Comparison of ENCODE assay signal across 18 cellular contexts in genomic region chr19:19937403-19937802, GRCh38. TPM values are rescaled to one million over a fixed set of nuclear protein-coding genes. Genes with fewer than 3 reads are reported as not detected.
A peak's percentile ranks its signal among the peaks of the same experiment; 100 is the strongest.
DNase-seq lines count a peak whose midpoint lies in the region; ATAC-seq and TF ChIP-seq lines count a peak whose summit lies in the region.
"Had no signal": no experiment of that assay in that cellular context is flagged by ENCODE, and none has a peak within 500 bp of the region (broad histone marks: within the 10 kb centered on the region; RNA-seq: fewer than 3 reads in every experiment).

No MANE protein-coding gene starts in this region.

- H3K27ac Mint-ChIP-seq in activated B cell treated with CpG ODN at 0.5 μM for 24 hours = peak overlapping the region; percentile 46
- no peak overlapping the region for H3K27ac Mint-ChIP-seq in memory B cell
- H3K27ac Mint-ChIP-seq in progenitor cell of endocrine pancreas = no peak overlapping the region
- H3K27ac Mint-ChIP-seq: CD4-positive, CD25-positive, alpha-beta regulatory T cell; CD8-positive, alpha-beta T cell; HFFc6 had no signal

- H3K36me3 ChIP-seq in Karpas-422 (ENCODE audit: insufficient read depth, low read length) = peaks cover 24% of the 10 kb centered on the region
- H3K36me3 ChIP-seq in thyroid gland = peaks cover 8 to 12% of the 10 kb centered on the region in 2 donors
- H3K36me3 ChIP-seq: HAP-1 had no signal

- H3K4me2 ChIP-seq in Karpas-422 (ENCODE audit: low read depth, low read length, poor library complexity, severe bottlenecking) = no peak overlapping the region
- H3K4me2 ChIP-seq: BLaER1 had no signal

- peaks cover 23% of the 10 kb centered on the region for H3K9me3 Mint-ChIP-seq in activated B cell treated with CpG ODN at 0.5 μM for 24 hours
- peaks cover 12% of the 10 kb centered on the region for H3K9me3 Mint-ChIP-seq in memory B cell
- peaks cover 31% of the 10 kb centered on the region for H3K9me3 Mint-ChIP-seq in progenitor cell of endocrine pancreas (ENCODE audit: low read depth)

- TF ChIP-seq POLR2A in thyroid gland (IDR thresholded peaks at IDR 0.05) = no peak

- H3K9ac ChIP-seq in Karpas-422 (ENCODE audit: low read length) = no peak overlapping the region
- H3K9ac ChIP-seq: BLaER1 had no signal

- H3K9me3 ChIP-seq in Karpas-422 (ENCODE audit: low read length) (peaks cover 49% of the 10 kb centered on the region), thyroid gland (no peaks in the 10 kb centered on the region)
- H3K9me3 ChIP-seq: HAP-1 had no signal

- H2AFZ ChIP-seq in Karpas-422 (ENCODE audit: low read length) = no peak overlapping the region

- H3K27me3 Mint-ChIP-seq in activated B cell treated with CpG ODN at 0.5 μM for 24 hours (no peaks in the 10 kb centered on the region), memory B cell (no peaks in the 10 kb centered on the region), progenitor cell of endocrine pancreas (no peaks in the 10 kb centered on the region)
- H3K27me3 Mint-ChIP-seq: CD4-positive, CD25-positive, alpha-beta regulatory T cell had no signal

- H3K4me3 Mint-ChIP-seq in activated B cell treated with CpG ODN at 0.5 μM for 24 hours (peak overlapping the region; percentile 11), memory B cell (peak overlapping the region; percentile 24), progenitor cell of endocrine pancreas (ENCODE audit: low read depth) (no peak overlapping the region)
- H3K4me3 Mint-ChIP-seq: CD4-positive, CD25-positive, alpha-beta regulatory T cell; CD8-positive, alpha-beta T cell; HFFc6 had no signal

- H4K20me1 ChIP-seq in Karpas-422 (ENCODE audit: insufficient read depth, low read depth, low read length) = no peaks in the 10 kb centered on the region
- H4K20me1 ChIP-seq: BLaER1 had no signal

- TF ChIP-seq CTCF in activated B cell treated with CpG ODN at 0.5 μM for 24 hours (IDR thresholded peaks at IDR 0.05) (no peak), thyroid gland (IDR thresholded peaks at IDR 0.05) (no peak), progenitor cell of endocrine pancreas (IDR thresholded peaks at IDR 0.05; ENCODE audit: unreplicated experiment) (no peak)

- H3K4me3 ChIP-seq in Karpas-422 (ENCODE audit: low read length) (no peak overlapping the region), thyroid gland (replicated peaks in 1 of 3) (no peak overlapping the region)
- H3K4me3 ChIP-seq: BLaER1, HAP-1 had no signal

- DNase-seq in Karpas-422 (peak; percentile 52), activated B cell treated with CpG ODN at 0.5 μM for 24 hours (no peak), memory B cell (ENCODE audit: low spot score in 2 of 2) (no peak), thyroid gland (no peak), progenitor cell of endocrine pancreas (ENCODE audit: low spot score, unreplicated experiment) (no peak), caudate nucleus (lab: John Stamatoyannopoulos, UW) (no peak), NCI-H69 (lab: John Stamatoyannopoulos, UW) (no peak)
- DNase-seq: Caco-2; CD4-positive, CD25-positive, alpha-beta regulatory T cell; CD8-positive, alpha-beta T cell; DMS153; DND-41; GOT3; HFFc6 had no signal

- H3K4me1 Mint-ChIP-seq in activated B cell treated with CpG ODN at 0.5 μM for 24 hours (peaks cover 18% of the 10 kb centered on the region), memory B cell (peaks cover 2% of the 10 kb centered on the region), progenitor cell of endocrine pancreas (ENCODE audit: low read depth) (peaks cover 4% of the 10 kb centered on the region)
- H3K4me1 Mint-ChIP-seq: CD4-positive, CD25-positive, alpha-beta regulatory T cell had no signal

- intact Hi-C loops in activated B cell treated with CpG ODN at 0.5 μM for 24 hours (cut with micrococcal nuclease) = loop anchor here (2.0 to 10.0 kb wide), 2 partner anchors 73 to 117 kb away; partner anchors contain the start of genes ZNF253 and ZNF506
- intact Hi-C loops in thyroid gland (cut with DNase I) = no loop called here

- CTCF ChIA-PET in activated B cell treated with CpG ODN at 0.5 μM for 24 hours (lab: Charles Lee) = interaction anchor here (1.3 kb wide), 1 partner anchor 115 kb away, joined by 3 read pairs; the partner anchor contains the start of gene ZNF506

- ATAC-seq in activated B cell treated with CpG ODN at 0.5 μM for 24 hours (ENCODE audit: low read depth) (no peak), memory B cell (ENCODE audit: low read depth) (peak; percentile 48), HG03108 (IDR thresholded peaks at IDR 0.05; ENCODE audit: unreplicated experiment) (no peak)
- ATAC-seq: CD8-positive, alpha-beta T cell had no signal

- no peaks in the 10 kb centered on the region for H3K27me3 ChIP-seq in Karpas-422 (ENCODE audit: low read length)
- no peaks in the 10 kb centered on the region for H3K27me3 ChIP-seq in thyroid gland
- H3K27me3 ChIP-seq: BLaER1 had no signal

- H3K36me3 Mint-ChIP-seq in activated B cell treated with CpG ODN at 0.5 μM for 24 hours (ENCODE audit: low read depth) = peaks cover 26% of the 10 kb centered on the region
- peaks cover 15% of the 10 kb centered on the region for H3K36me3 Mint-ChIP-seq in memory B cell
- H3K36me3 Mint-ChIP-seq in progenitor cell of endocrine pancreas (ENCODE audit: insufficient read depth) = peaks cover 38% of the 10 kb centered on the region

- no peak overlapping the region for H3K27ac ChIP-seq in Karpas-422 (ENCODE audit: low read length)
- H3K27ac ChIP-seq in thyroid gland = peak overlapping the region in 2 of 3 donors; percentile 57 to 88
- no peak overlapping the region for H3K27ac ChIP-seq in caudate nucleus (ENCODE audit: low read depth, low read length)
- H3K27ac ChIP-seq: BLaER1, C4-2B had no signal

- no peaks in the 10 kb centered on the region for H3K9me2 ChIP-seq in Karpas-422 (replicated peaks; ENCODE audit: insufficient read depth, low read length)

- WGBS in thyroid gland, 2 donors = 87 to 89% methylated on average over 2 of the region's 2 CpGs

- POLR2A ChIA-PET in activated B cell treated with CpG ODN at 0.5 μM for 24 hours (lab: Charles Lee) = interaction anchor here (0.7 kb wide), 1 partner anchor 72 kb away, joined by 3 read pairs; the partner anchor contains the start of gene ZNF253

- H3K4me1 ChIP-seq in Karpas-422 (ENCODE audit: low read length) (peaks cover 10% of the 10 kb centered on the region), thyroid gland (peaks cover 22 to 38% of the 10 kb centered on the region in 2 donors)
- H3K4me1 ChIP-seq: BLaER1, Caco-2, HAP-1 had no signal

- H3K79me2 ChIP-seq in Karpas-422 (ENCODE audit: low read length) = 0 out of 2 replicates have a peak, but pooled peaks cover 1% of the 10 kb centered on the region

RNA-seq across cellular contexts. Expression of gene ZNF93, which starts 36.7 kb away (rescaled TPM):
- total RNA-seq in Karpas-422 (2014; rRNA removed; shearing (Covaris generic); ENCODE audit: low replicate concordance) = 14.3 and 31.4 TPM in 2 replicates
- 13.5 and 14.9 TPM in 2 replicates for total RNA-seq in activated B cell treated with CpG ODN at 0.5 μM for 24 hours
- total RNA-seq in thyroid gland = 10 to 100 TPM; 12.2 to 29.0 (median 23.2) TPM
- total RNA-seq in progenitor cell of endocrine pancreas = 36.5 and 40.7 TPM in 2 replicates

Comparison
In these comparisons a context has a peak if more than half of its experiments do, and no peak if none do; other contexts are left out.
1. H3K27ac ChIP-seq: peak in thyroid gland (2 of 3); none in Karpas-422 (single experiment) and caudate nucleus (single experiment).